15 cellular contexts compared by ENCODE assay signal in genomic region chr19:39130337-39131254, GRCh38. TPM values are rescaled to one million over a fixed set of nuclear protein-coding genes. Genes with fewer than 3 reads are reported as not detected.
A peak's percentile ranks its signal among the peaks of the same experiment; 100 is the strongest.
DNase-seq lines count a peak whose midpoint lies in the region; ATAC-seq and TF ChIP-seq lines count a peak whose summit lies in the region.
"Had no signal": no experiment of that assay in that cellular context is flagged by ENCODE, and none has a peak within 500 bp of the region (broad histone marks: within the 10 kb centered on the region; RNA-seq: fewer than 3 reads in every experiment).

No MANE protein-coding gene starts in this region.

- H3K4me1 ChIP-seq in heart right ventricle (peaks cover 7 to 78% (median 51%) of the 10 kb centered on the region in 9 donors), right cardiac atrium (ENCODE audit: control insufficient read depth, insufficient read depth, low read length) (peaks cover 5% of the 10 kb centered on the region), upper lobe of left lung (peaks cover 76 to 89% (median 81%) of the 10 kb centered on the region in 4 donors)

- H3K27ac ChIP-seq in heart right ventricle (peak overlapping the region in 7 of 10 donors; percentile 11 to 69 (median 37)), right cardiac atrium (ENCODE audit: low read length) (no peak overlapping the region), upper lobe of left lung (peak overlapping the region; percentile 74 to 94 (median 84))
- H3K27ac ChIP-seq: colonic mucosa, GM23248 had no signal

- no peaks in the 10 kb centered on the region for H3K27me3 ChIP-seq in heart right ventricle
- H3K27me3 ChIP-seq in right cardiac atrium (ENCODE audit: control insufficient read depth, insufficient read depth) = no peaks in the 10 kb centered on the region
- no peaks in the 10 kb centered on the region for H3K27me3 ChIP-seq in upper lobe of left lung
- H3K27me3 ChIP-seq: colonic mucosa had no signal

- peak overlapping the region; percentile 76 for H3K27ac Mint-ChIP-seq in activated T-helper 17 cell treated with anti-CD3 and anti-CD28 coated beads, Interleukin-2, amount 50 U/mL, for 72 hours
- H3K27ac Mint-ChIP-seq in mesothelial cell of epicardium = peak overlapping the region; percentile 100
- H3K27ac Mint-ChIP-seq: activated CD4-positive, alpha-beta T cell treated with anti-CD3 and anti-CD28 coated beads, Interleukin-2, amount 10 ng/mL, durations not matched to agents 7 days and 5 days; activated naive CD4-positive, alpha-beta T cell treated with anti-CD3 and anti-CD28 coated beads, Interleukin-2, amount 10 ng/mL, durations not matched to agents 7 days and 5 days had no signal

- intact Hi-C loops in heart right ventricle (cut with DNase I) = no loop called here
- intact Hi-C loops in right cardiac atrium (cut with DNase I) = no loop called here

- H3K9me3 ChIP-seq in heart right ventricle (no peaks in the 10 kb centered on the region), right cardiac atrium (ENCODE audit: control insufficient read depth, low read length) (no peaks in the 10 kb centered on the region), upper lobe of left lung (no peaks in the 10 kb centered on the region)
- H3K9me3 ChIP-seq: colonic mucosa had no signal

- no peaks in the 10 kb centered on the region for H3K9me3 Mint-ChIP-seq in activated T-helper 17 cell treated with anti-CD3 and anti-CD28 coated beads, Interleukin-2, amount 50 U/mL, for 72 hours
- no peaks in the 10 kb centered on the region for H3K9me3 Mint-ChIP-seq in mesothelial cell of epicardium
- H3K9me3 Mint-ChIP-seq: activated CD4-positive, alpha-beta T cell treated with anti-CD3 and anti-CD28 coated beads, Interleukin-2, amount 10 ng/mL, durations not matched to agents 7 days and 5 days; activated naive CD4-positive, alpha-beta T cell treated with anti-CD3 and anti-CD28 coated beads, Interleukin-2, amount 10 ng/mL, durations not matched to agents 7 days and 5 days had no signal

- peaks cover 20% of the 10 kb centered on the region for H3K4me1 Mint-ChIP-seq in activated T-helper 17 cell treated with anti-CD3 and anti-CD28 coated beads, Interleukin-2, amount 50 U/mL, for 72 hours
- peaks cover 80% of the 10 kb centered on the region for H3K4me1 Mint-ChIP-seq in mesothelial cell of epicardium

- no peaks in the 10 kb centered on the region for H3K36me3 ChIP-seq in heart right ventricle
- H3K36me3 ChIP-seq in upper lobe of left lung = no peaks in the 10 kb centered on the region
- H3K36me3 ChIP-seq: colonic mucosa had no signal

- no peak overlapping the region for H3K4me3 Mint-ChIP-seq in activated T-helper 17 cell treated with anti-CD3 and anti-CD28 coated beads, Interleukin-2, amount 50 U/mL, for 72 hours
- peak overlapping the region; percentile 30 for H3K4me3 Mint-ChIP-seq in mesothelial cell of epicardium
- H3K4me3 Mint-ChIP-seq: activated CD4-positive, alpha-beta T cell treated with anti-CD3 and anti-CD28 coated beads, Interleukin-2, amount 10 ng/mL, durations not matched to agents 7 days and 5 days; activated naive CD4-positive, alpha-beta T cell treated with anti-CD3 and anti-CD28 coated beads, Interleukin-2, amount 10 ng/mL, durations not matched to agents 7 days and 5 days had no signal

- no peaks in the 10 kb centered on the region for H3K27me3 Mint-ChIP-seq in activated T-helper 17 cell treated with anti-CD3 and anti-CD28 coated beads, Interleukin-2, amount 50 U/mL, for 72 hours
- H3K27me3 Mint-ChIP-seq in mesothelial cell of epicardium (ENCODE audit: low read depth) = no peaks in the 10 kb centered on the region
- H3K27me3 Mint-ChIP-seq: activated CD4-positive, alpha-beta T cell treated with anti-CD3 and anti-CD28 coated beads, Interleukin-2, amount 10 ng/mL, durations not matched to agents 7 days and 5 days; activated naive CD4-positive, alpha-beta T cell treated with anti-CD3 and anti-CD28 coated beads, Interleukin-2, amount 10 ng/mL, durations not matched to agents 7 days and 5 days had no signal

- TF ChIP-seq CTCF in heart right ventricle (IDR thresholded peaks at IDR 0.05) (no peak), mesothelial cell of epicardium (IDR thresholded peaks at IDR 0.05; ENCODE audit: unreplicated experiment) (no peak), upper lobe of left lung (IDR thresholded peaks at IDR 0.05) (no peak)

- peaks cover 6% of the 10 kb centered on the region for H3K36me3 Mint-ChIP-seq in activated T-helper 17 cell treated with anti-CD3 and anti-CD28 coated beads, Interleukin-2, amount 50 U/mL, for 72 hours (ENCODE audit: low read depth)
- no peaks in the 10 kb centered on the region for H3K36me3 Mint-ChIP-seq in mesothelial cell of epicardium

- DNase-seq in heart right ventricle = peak in 1 of 2 donors; percentile 32
- DNase-seq in right cardiac atrium = no peak
- no peak for DNase-seq in mesothelial cell of epicardium (ENCODE audit: low spot score in 2 of 2, unreplicated experiment in 2 of 2)
- no peak for DNase-seq in upper lobe of left lung
- no peak for DNase-seq in NCI-H128 (lab: John Stamatoyannopoulos, UW; ENCODE audit: unreplicated experiment)
- DNase-seq: activated CD4-positive, alpha-beta T cell treated with anti-CD3 and anti-CD28 coated beads, Interleukin-2, amount 10 ng/mL, durations not matched to agents 7 days and 5 days; activated naive CD4-positive, alpha-beta T cell treated with anti-CD3 and anti-CD28 coated beads, Interleukin-2, amount 10 ng/mL, durations not matched to agents 7 days and 5 days; colonic mucosa; GM23248 had no signal

- TF ChIP-seq EP300 in upper lobe of left lung (IDR thresholded peaks at IDR 0.05) = no peak

- 59 to 71% methylated on average over 22 of the region's 22 CpGs for WGBS in heart right ventricle, 2 donors
- WGBS in right cardiac atrium = 70% methylated on average over 22 of the region's 22 CpGs
- WGBS in upper lobe of left lung, 2 donors = 76% methylated on average over 21 to 22 of the region's 22 CpGs

- TF ChIP-seq POLR2A in upper lobe of left lung (IDR thresholded peaks at IDR 0.05) = no peak

- peak overlapping the region in 1 of 10 donors; percentile 24 for H3K4me3 ChIP-seq in heart right ventricle
- H3K4me3 ChIP-seq in right cardiac atrium (ENCODE audit: low read length) = no peak overlapping the region
- no peak overlapping the region for H3K4me3 ChIP-seq in upper lobe of left lung
- H3K4me3 ChIP-seq: colonic mucosa, GM23248 had no signal

- ATAC-seq in heart right ventricle = peak in 6 of 8 donors; percentile 21 to 60 (median 47)
- no peak for ATAC-seq in right cardiac atrium
- no peak for ATAC-seq in activated T-helper 17 cell treated with anti-CD3 and anti-CD28 coated beads, Interleukin-2, amount 50 U/mL, for 72 hours (replicated peaks)
- ATAC-seq in upper lobe of left lung (ENCODE audit: low FRiP score in 2 of 2) = no peak
- ATAC-seq in activated CD4-positive, CD25-positive, alpha-beta regulatory T cell treated with anti-CD3 and anti-CD28 coated beads, Interleukin-2, amount 50 U/mL, for 24 hours = no peak
- ATAC-seq in HG03442 (IDR thresholded peaks at IDR 0.05; ENCODE audit: unreplicated experiment) = no peak

RNA-seq across cellular contexts. Expression of gene PAK4, which starts 5.0 kb away (rescaled TPM):
- total RNA-seq in heart right ventricle (10 to 100 TPM; 11.7 to 22.4 (median 16.1) TPM), right cardiac atrium (10 to 100 TPM; 19.9 to 24.4 (median 21.7) TPM), mesothelial cell of epicardium (101 to 103 TPM (median 102 TPM) in 3 replicates), upper lobe of left lung (10 to 100 TPM; 23.4 to 88.2 (median 54.4) TPM)
- polyA plus RNA-seq in heart right ventricle (10 to 100 TPM in 1 of 2 donors, 1 to 10 TPM in 1; 8.6 to 19.2 TPM), right cardiac atrium (15.1 TPM)
- 10 to 100 TPM; 17.8 to 18.4 TPM for total RNA-seq in activated T-helper 17 cell treated with anti-CD3 and anti-CD28 coated beads, Interleukin-2, amount 50 U/mL, for 72 hours

RNA-seq across cellular contexts. Expression of gene ACP7, which starts 46.4 kb away (rescaled TPM):
- not detected for total RNA-seq in heart right ventricle
- not detected for polyA plus RNA-seq in heart right ventricle
- total RNA-seq in right cardiac atrium = not detected
- not detected for polyA plus RNA-seq in right cardiac atrium
- total RNA-seq in activated T-helper 17 cell treated with anti-CD3 and anti-CD28 coated beads, Interleukin-2, amount 50 U/mL, for 72 hours = not detected
- total RNA-seq in mesothelial cell of epicardium = not detected in 3 replicates
- total RNA-seq in upper lobe of left lung = not detected
- total RNA-seq: activated CD4-positive, alpha-beta T cell treated with anti-CD3 and anti-CD28 coated beads, Interleukin-2, amount 10 ng/mL, durations not matched to agents 7 days and 5 days; colonic mucosa; GM23248; mesenteric fat pad; Right ventricle myocardium inferior had no signal
- polyA plus RNA-seq: AG04450 had no signal

Comparison
In these comparisons a context has a peak if more than half of its experiments do, and no peak if none do; other contexts are left out.
1. ATAC-seq: peak in heart right ventricle (6 of 8); none in right cardiac atrium (0 of 2), activated T-helper 17 cell treated with anti-CD3 and anti-CD28 coated beads, Interleukin-2, amount 50 U/mL, for 72 hours (single experiment), upper lobe of left lung (0 of 2), activated CD4-positive, CD25-positive, alpha-beta regulatory T cell treated with anti-CD3 and anti-CD28 coated beads, Interleukin-2, amount 50 U/mL, for 24 hours (0 of 2) and HG03442 (single experiment).